8 cellular contexts compared by ENCODE assay signal in the genomic region with DNA sequence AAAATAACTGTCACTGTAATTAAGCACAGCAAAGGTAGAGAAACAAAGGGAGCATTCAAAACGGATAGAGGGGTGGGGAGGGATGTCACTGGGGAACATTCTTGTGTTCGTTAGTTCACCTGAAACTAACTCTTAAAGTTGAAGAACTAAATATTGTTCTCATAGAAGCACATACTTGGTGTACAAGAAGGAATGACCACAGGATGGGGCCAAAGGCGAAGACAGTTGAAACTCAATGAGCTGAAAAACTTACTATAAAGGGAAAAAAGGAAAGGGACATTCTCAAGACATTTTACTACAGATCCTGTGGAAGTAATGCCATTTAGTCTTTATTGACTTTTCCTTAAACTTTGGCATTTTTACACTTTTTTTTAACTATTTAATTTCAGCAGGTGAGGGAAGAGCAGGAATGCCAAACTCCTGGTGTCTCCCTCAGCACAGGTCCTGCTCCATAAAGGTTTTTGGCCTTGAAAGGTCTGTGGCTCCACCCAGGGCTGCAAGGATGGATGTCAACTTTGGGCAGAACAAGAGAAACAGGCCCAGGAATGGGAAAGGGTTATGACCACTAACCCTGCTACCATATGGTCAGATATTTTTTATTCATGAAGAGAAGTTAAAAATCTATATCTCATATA.
A peak's percentile ranks its signal among the peaks of the same experiment; 100 is the strongest.
DNase-seq lines count a peak whose midpoint lies in the region; ATAC-seq, FAIRE-seq and TF ChIP-seq lines count a peak whose summit lies in the region.

No MANE protein-coding gene starts in this region.

- H3K36me3 ChIP-seq in Loucy (ENCODE audit: insufficient read depth, low read length), result no peaks in the 10 kb centered on the region

- no peak overlapping the region for H3K9ac ChIP-seq in Loucy (ENCODE audit: low read depth, low read length, poor library complexity, severe bottlenecking)

- no peak overlapping the region for H3K27ac ChIP-seq in CD4-positive, alpha-beta T cell (ENCODE audit: low read depth, low read length)

- TF ChIP-seq CTCF in D721Med (IDR thresholded peaks at IDR 0.05; ENCODE audit: insufficient read depth, missing control alignments) (peak; percentile 34), Loucy (conservative IDR thresholded peaks at IDR 0.05; ENCODE audit: low read length) (peak; percentile 53)
- TF ChIP-seq CTCF in CD4-positive, alpha-beta T cell (IDR thresholded peaks at IDR 0.05), result no peak

- H3K79me2 ChIP-seq in Loucy (ENCODE audit: insufficient read depth, low read length), result no peaks in the 10 kb centered on the region

- peaks cover 19% of the 10 kb centered on the region for H3K4me1 ChIP-seq in Loucy (ENCODE audit: insufficient read depth, low read length, poor library complexity, severe bottlenecking)

- H2AFZ ChIP-seq in Loucy (ENCODE audit: low read length), result no peak overlapping the region

- H3K4me1 Mint-ChIP-seq in memory B cell, result peaks cover 18% of the 10 kb centered on the region
- peaks cover 19% of the 10 kb centered on the region for H3K4me1 Mint-ChIP-seq in CD4-positive, alpha-beta T cell (ENCODE audit: low read depth)

- H3K9me3 ChIP-seq in Loucy (ENCODE audit: insufficient read depth, low read depth, low read length), result no peaks in the 10 kb centered on the region
- H3K9me3 ChIP-seq in CD4-positive, alpha-beta T cell (ENCODE audit: control insufficient read depth, low read length), result no peaks in the 10 kb centered on the region

- H3K36me3 Mint-ChIP-seq in memory B cell, result no peaks in the 10 kb centered on the region
- H3K36me3 Mint-ChIP-seq in CD4-positive, alpha-beta T cell (ENCODE audit: low read depth), result no peaks in the 10 kb centered on the region

- no peak for FAIRE-seq in D721Med (lab: Jason Lieb, UNC)

- no peaks in the 10 kb centered on the region for H3F3A ChIP-seq in Loucy (ENCODE audit: low read depth)

- ATAC-seq in GM19463 (IDR thresholded peaks at IDR 0.05; ENCODE audit: unreplicated experiment) (peak; percentile 56), memory B cell (ENCODE audit: low read depth) (peak; percentile 51)
- ATAC-seq in CD4-positive, alpha-beta T cell (ENCODE audit: poor library complexity), result no peak

- no peak overlapping the region for H3K4me3 ChIP-seq in Loucy (ENCODE audit: low read length, poor library complexity, severe bottlenecking)

- no peak overlapping the region for H3K4me2 ChIP-seq in Loucy (ENCODE audit: low read depth, low read length, poor library complexity, severe bottlenecking)

- POLR2A ChIA-PET in CD4-positive, alpha-beta T cell (lab: Charles Lee), result interaction anchor here (0.7 kb wide), 1 partner anchor 297 kb away, joined by 3 read pairs; no protein-coding TSS in a partner anchor

- no peaks in the 10 kb centered on the region for H3K27me3 ChIP-seq in Loucy (ENCODE audit: insufficient read depth, low read length, poor library complexity, severe bottlenecking)
- no peaks in the 10 kb centered on the region for H3K27me3 ChIP-seq in CD4-positive, alpha-beta T cell (ENCODE audit: control insufficient read depth, insufficient read depth, low read length)

- H3K4me3 Mint-ChIP-seq in memory B cell, result no peak overlapping the region
- no peak overlapping the region for H3K4me3 Mint-ChIP-seq in CD4-positive, alpha-beta T cell

- no peaks in the 10 kb centered on the region for H4K20me1 ChIP-seq in Loucy (ENCODE audit: insufficient read depth, low read length, poor library complexity, severe bottlenecking)

- no peaks in the 10 kb centered on the region for H3K9me2 ChIP-seq in Loucy (replicated peaks; ENCODE audit: low read depth, low read length)

- CTCF ChIA-PET in CD4-positive, alpha-beta T cell (lab: Charles Lee), result interaction anchor here (1.3 kb wide), 1 partner anchor 12 kb away, joined by 3 read pairs; no protein-coding TSS in a partner anchor

- no peaks in the 10 kb centered on the region for H3K9me3 Mint-ChIP-seq in memory B cell
- no peaks in the 10 kb centered on the region for H3K9me3 Mint-ChIP-seq in CD4-positive, alpha-beta T cell

- intact Hi-C loops in CD4-positive, alpha-beta T cell (cut with DNase I, micrococcal nuclease), result loop anchor here in 1 of 2 experiments (10.0 kb wide), 1 partner anchor 325 kb away; no protein-coding TSS in a partner anchor

- no peak overlapping the region for H3K27ac Mint-ChIP-seq in memory B cell
- H3K27ac Mint-ChIP-seq in CD4-positive, alpha-beta T cell, result no peak overlapping the region

- no peak for DNase-seq in D721Med (ENCODE audit: insufficient read length, low spot score)
- peak; percentile 11 to 65 for DNase-seq in T47D (ENCODE audit: low read depth in 1 of 2, low spot score in 1 of 2)
- peak in 1 of 2 donors; percentile 3 for DNase-seq in memory B cell (ENCODE audit: low spot score in 2 of 2)
- DNase-seq in NCI-H128 (lab: John Stamatoyannopoulos, UW; ENCODE audit: unreplicated experiment), result no peak
- DNase-seq in stimulated activated CD4-positive, alpha-beta T cell treated with anti-CD3 and anti-CD28 coated beads, Interleukin-1b, Interleukin-23, amount 100 ng/mL, for 48 hours, result no peak
- DNase-seq in CD4-positive, alpha-beta T cell, result no peak

- no peaks in the 10 kb centered on the region for H3K27me3 Mint-ChIP-seq in memory B cell
- no peaks in the 10 kb centered on the region for H3K27me3 Mint-ChIP-seq in CD4-positive, alpha-beta T cell

- in situ Hi-C loops in T47D (cut with HindIII; ENCODE audit: low pct_unique_long_range_greater_than_20kb, low sequenced_read_pairs), result no loop called here

Comparison
In these comparisons a context has a peak if more than half of its experiments do, and no peak if none do; other contexts are left out.
1. DNase-seq: peak in T47D (2 of 2); none in D721Med (single experiment), NCI-H128 (single experiment), stimulated activated CD4-positive, alpha-beta T cell treated with anti-CD3 and anti-CD28 coated beads, Interleukin-1b, Interleukin-23, amount 100 ng/mL, for 48 hours (single experiment) and CD4-positive, alpha-beta T cell (0 of 10).